8 cellular contexts compared by ENCODE assay signal in the genomic region with DNA sequence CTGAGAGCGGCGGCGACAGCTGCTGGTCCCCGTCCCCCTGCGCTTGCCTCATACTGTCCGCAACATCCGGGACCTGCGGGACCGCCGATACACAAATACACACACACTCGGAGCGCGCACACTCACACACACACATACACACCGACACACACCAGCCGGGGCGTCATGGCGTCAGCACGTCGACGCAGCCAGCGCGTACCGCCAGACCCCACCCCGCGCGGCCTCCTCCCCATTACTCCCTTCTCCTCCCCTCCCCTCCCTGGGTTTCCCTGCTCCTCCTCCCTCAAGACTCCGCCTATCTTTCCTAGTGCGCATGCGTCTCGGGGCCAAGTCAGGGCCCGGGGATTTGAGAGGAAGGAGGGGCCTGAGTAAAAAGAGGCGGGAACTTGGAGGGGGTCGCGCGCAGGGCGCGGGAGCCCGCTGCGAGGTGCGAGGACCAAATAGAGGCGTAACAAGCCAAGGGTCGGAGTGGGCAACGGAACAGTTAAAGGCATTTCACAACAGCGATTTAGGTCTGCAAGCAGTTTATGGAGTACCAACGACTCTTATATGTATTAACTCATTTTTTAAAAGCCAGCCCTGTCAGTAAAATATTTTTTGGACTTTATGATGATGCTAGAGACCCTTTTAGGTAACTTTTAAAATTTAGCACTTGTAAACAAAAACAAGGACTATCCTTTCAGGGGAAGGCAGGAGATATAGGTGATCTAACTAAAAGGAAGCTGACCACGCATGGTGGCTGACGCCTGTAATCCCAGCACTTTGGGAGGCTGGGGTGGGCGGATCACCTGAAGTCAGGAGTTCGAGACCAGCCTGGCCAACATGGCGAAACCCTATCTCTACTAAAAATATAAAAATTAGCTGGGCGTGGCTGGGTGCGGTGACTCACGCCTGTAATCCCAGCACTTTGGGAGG. TPM values are rescaled to one million over a fixed set of nuclear protein-coding genes. Genes with fewer than 3 reads are reported as not detected.
DNase-seq lines count a peak whose midpoint lies in the region; ATAC-seq lines count a peak whose summit lies in the region.

Gene SPOP, minus strand, starts transcription at position 165 of the 915 bp plus-strand sequence. CDS start 55,287 bp downstream, outside the sequence.

- H3K36me3 ChIP-seq in NT2/D1 (ENCODE audit: insufficient read depth, insufficient read length, low read length) (peaks cover 11% of the 10 kb centered on the region), endocrine pancreas (ENCODE audit: control insufficient read depth, insufficient read depth, low read length) (no peaks in the 10 kb centered on the region), mesendoderm (ENCODE audit: control insufficient read depth, insufficient read depth, low read length) (no peaks in the 10 kb centered on the region)

- H3K79me1 ChIP-seq in mesendoderm (ENCODE audit: low read length), result peaks cover 2% of the 10 kb centered on the region

- peaks cover 5% of the 10 kb centered on the region for H3K27me3 Mint-ChIP-seq in activated CD8-positive, alpha-beta memory T cell treated with anti-CD3 and anti-CD28 coated beads, Interleukin-2, amount 10 ng/mL, durations not matched to agents 7 days and 5 days

- H3K9me3 ChIP-seq in NT2/D1 (ENCODE audit: insufficient read depth, low read length) (peaks cover 5% of the 10 kb centered on the region; the same call in 1 of the 2 replicates), endocrine pancreas (ENCODE audit: control insufficient read depth, low read length) (no peaks in the 10 kb centered on the region)

- H3K4ac ChIP-seq in mesendoderm (ENCODE audit: low read depth, low read length), result no peak within 1 kb of the TSS

- H2AK5ac ChIP-seq in mesendoderm (ENCODE audit: low read length), result no peak within 1 kb of the TSS

- no peak within 1 kb of the TSS for H2BK120ac ChIP-seq in mesendoderm (ENCODE audit: low read depth, low read length)

- H3K4me1 ChIP-seq in NT2/D1 (ENCODE audit: insufficient read depth, insufficient read length) (no peaks in the 10 kb centered on the region), endocrine pancreas (ENCODE audit: control insufficient read depth, insufficient read depth, low read length) (peaks cover 9% of the 10 kb centered on the region), mesendoderm (ENCODE audit: control insufficient read depth, low read depth, low read length) (no peaks in the 10 kb centered on the region)

- no peaks in the 10 kb centered on the region for H3K27me3 ChIP-seq in NT2/D1 (ENCODE audit: insufficient read depth, insufficient read length)
- no peaks in the 10 kb centered on the region for H3K27me3 ChIP-seq in endocrine pancreas (ENCODE audit: control insufficient read depth, insufficient read depth, low read length)
- no peaks in the 10 kb centered on the region for H3K27me3 ChIP-seq in mesendoderm (ENCODE audit: insufficient read depth, low read length, poor library complexity)

- peak; percentile 95 for DNase-seq in COLO668 (lab: John Stamatoyannopoulos, UW; ENCODE audit: unreplicated experiment)
- peak; percentile 48 to 99 (median 98) for DNase-seq in HUDEP-2 (lab: John Stamatoyannopoulos, UW; ENCODE audit: unreplicated experiment in 76 of 76)
- peak; percentile 96 for DNase-seq in NT2/D1 (ENCODE audit: low read depth, low spot score)
- DNase-seq in activated CD8-positive, alpha-beta memory T cell treated with anti-CD3 and anti-CD28 coated beads, Interleukin-2, amount 10 ng/mL, durations not matched to agents 7 days and 5 days, result peak; percentile 100
- DNase-seq in mesendoderm, result peak; percentile 100
- peak; percentile 97 for DNase-seq in stimulated activated CD8-positive, alpha-beta memory T cell treated with anti-CD3 and anti-CD28 coated beads, Interleukin-15, amount 100 ng/mL, for 1 hour (ENCODE audit: low read depth)

- H3K23ac ChIP-seq in mesendoderm (ENCODE audit: low read length), result no peak within 1 kb of the TSS

- H3K36me3 Mint-ChIP-seq in activated CD8-positive, alpha-beta memory T cell treated with anti-CD3 and anti-CD28 coated beads, Interleukin-2, amount 10 ng/mL, durations not matched to agents 7 days and 5 days, result peaks cover 20% of the 10 kb centered on the region

- H3K79me2 ChIP-seq in mesendoderm (ENCODE audit: control insufficient read depth, insufficient read depth, low read length), result peaks cover 14% of the 10 kb centered on the region

- H3K9ac ChIP-seq in NT2/D1 (ENCODE audit: insufficient read length, low read depth), result peak within 1 kb of the TSS; percentile 86
- H3K9ac ChIP-seq in endocrine pancreas (ENCODE audit: control insufficient read depth, insufficient read depth, low read length), result peak within 1 kb of the TSS; percentile 98
- H3K9ac ChIP-seq in mesendoderm (ENCODE audit: low read length), result peak within 1 kb of the TSS; percentile 92

- H3K27ac Mint-ChIP-seq in activated CD8-positive, alpha-beta memory T cell treated with anti-CD3 and anti-CD28 coated beads, Interleukin-2, amount 10 ng/mL, durations not matched to agents 7 days and 5 days, result peak within 1 kb of the TSS; percentile 96

- H4K5ac ChIP-seq in mesendoderm (ENCODE audit: low read length), result peak within 1 kb of the TSS; percentile 44

- H3K18ac ChIP-seq in mesendoderm (ENCODE audit: low read length), result peak within 1 kb of the TSS; percentile 64

- H3K27ac ChIP-seq in mesendoderm (ENCODE audit: low read depth, low read length), result peak within 1 kb of the TSS; percentile 76

- CTCF ChIA-PET in activated CD8-positive, alpha-beta memory T cell treated with anti-CD3 and anti-CD28 coated beads, Interleukin-2, amount 10 ng/mL, durations not matched to agents 7 days and 5 days (lab: Charles Lee), result interaction anchor here (0.8 to 2.2 kb wide), 7 partner anchors 17 to 108 kb away, joined by 3 to 16 read pairs (median 5); partner anchors contain the start of genes NXPH3 and SLC35B1

- no peaks in the 10 kb centered on the region for H3K9me3 Mint-ChIP-seq in activated CD8-positive, alpha-beta memory T cell treated with anti-CD3 and anti-CD28 coated beads, Interleukin-2, amount 10 ng/mL, durations not matched to agents 7 days and 5 days (ENCODE audit: low read depth)

- H3K4me2 ChIP-seq in mesendoderm (ENCODE audit: low read length), result peak within 1 kb of the TSS; percentile 87

- WGBS in mesendoderm (ENCODE audit: extremely low coverage, insufficient coverage, low lambda C conversion rate), result no CpG with 5 or more reads among the region's 53 CpGs

- no peak within 1 kb of the TSS for H2BK15ac ChIP-seq in mesendoderm (replicated peaks; ENCODE audit: low read depth)

- peak within 1 kb of the TSS; percentile 95 for H3K56ac ChIP-seq in mesendoderm (ENCODE audit: low read length)

- peaks cover 37% of the 10 kb centered on the region for H3K4me1 Mint-ChIP-seq in activated CD8-positive, alpha-beta memory T cell treated with anti-CD3 and anti-CD28 coated beads, Interleukin-2, amount 10 ng/mL, durations not matched to agents 7 days and 5 days

- H3K4me3 ChIP-seq in NT2/D1 (ENCODE audit: insufficient read length, low read depth) (peak within 1 kb of the TSS; percentile 48), endocrine pancreas (ENCODE audit: control insufficient read depth, insufficient read depth, low read length) (peak within 1 kb of the TSS; percentile 97), mesendoderm (ENCODE audit: low read length) (peak within 1 kb of the TSS; percentile 73)

- H4K8ac ChIP-seq in mesendoderm (ENCODE audit: low read depth, low read length), result no peak within 1 kb of the TSS

- peak within 1 kb of the TSS; percentile 88 for H3K4me3 Mint-ChIP-seq in activated CD8-positive, alpha-beta memory T cell treated with anti-CD3 and anti-CD28 coated beads, Interleukin-2, amount 10 ng/mL, durations not matched to agents 7 days and 5 days

- peak within 1 kb of the TSS; percentile 69 for H2BK5ac ChIP-seq in mesendoderm (ENCODE audit: low read length)

- ATAC-seq in GM21367 (IDR thresholded peaks at IDR 0.05; ENCODE audit: unreplicated experiment), result peak; percentile 67
- ATAC-seq in activated CD8-positive, alpha-beta memory T cell treated with anti-CD3 and anti-CD28 coated beads, Interleukin-2, amount 10 ng/mL, durations not matched to agents 7 days and 5 days, result peak; percentile 89

RNA-seq across cellular contexts. Expression of gene SPOP, which starts in this region (rescaled TPM):
- 10 to 100 TPM; 49.7 to 51.5 TPM for total RNA-seq in activated CD8-positive, alpha-beta memory T cell treated with anti-CD3 and anti-CD28 coated beads, Interleukin-2, amount 10 ng/mL, durations not matched to agents 7 days and 5 days
- 16.4 TPM for polyA plus RNA-seq in mesendoderm (2013, experiment 1 of 2)
- polyA plus RNA-seq in mesendoderm (2013, experiment 2 of 2), result 17.2 TPM

Comparison
In these comparisons a context has a peak if more than half of its experiments do, and no peak if none do; other contexts are left out.
1. Peak in every context shown above with its lines: DNase-seq, ATAC-seq, H3K4me3 ChIP-seq and H3K27ac ChIP-seq.